Comparison of ENCODE assay signal across 1 cellular context in genomic region chr3:198106265-198106664, GRCh38.
TF ChIP-seq lines count a peak whose summit lies in the region.

No MANE protein-coding gene starts in this region.

TF ChIP-seq in K562, 482 proteins besides CTCF, POLR2A, EP300 and RAD21 (continued from another document and continues in another):
- TF ChIP-seq BCLAF1 (IDR thresholded peaks at IDR 0.05; ENCODE audit: borderline replicate concordance in 1 of 2, control insufficient read depth in 1 of 2, low read depth in 2 of 2, low read length in 1 of 2) = peak in 1 of 2 experiments; percentile 63; a peak in 1 of 4 replicates
- no peak for TF ChIP-seq TRIM28 (IDR thresholded peaks at IDR 0.05)
- no peak for TF ChIP-seq SOX6 (IDR thresholded peaks at IDR 0.05)
- no peak for TF ChIP-seq ZNF146 (CRISPR knock-in tag; IDR thresholded peaks at IDR 0.05; ENCODE audit: unreplicated experiment)
- TF ChIP-seq SMARCB1 (IDR thresholded peaks at IDR 0.05; ENCODE audit: insufficient read length, low read depth) = no peak
- TF ChIP-seq, protein P1, sequence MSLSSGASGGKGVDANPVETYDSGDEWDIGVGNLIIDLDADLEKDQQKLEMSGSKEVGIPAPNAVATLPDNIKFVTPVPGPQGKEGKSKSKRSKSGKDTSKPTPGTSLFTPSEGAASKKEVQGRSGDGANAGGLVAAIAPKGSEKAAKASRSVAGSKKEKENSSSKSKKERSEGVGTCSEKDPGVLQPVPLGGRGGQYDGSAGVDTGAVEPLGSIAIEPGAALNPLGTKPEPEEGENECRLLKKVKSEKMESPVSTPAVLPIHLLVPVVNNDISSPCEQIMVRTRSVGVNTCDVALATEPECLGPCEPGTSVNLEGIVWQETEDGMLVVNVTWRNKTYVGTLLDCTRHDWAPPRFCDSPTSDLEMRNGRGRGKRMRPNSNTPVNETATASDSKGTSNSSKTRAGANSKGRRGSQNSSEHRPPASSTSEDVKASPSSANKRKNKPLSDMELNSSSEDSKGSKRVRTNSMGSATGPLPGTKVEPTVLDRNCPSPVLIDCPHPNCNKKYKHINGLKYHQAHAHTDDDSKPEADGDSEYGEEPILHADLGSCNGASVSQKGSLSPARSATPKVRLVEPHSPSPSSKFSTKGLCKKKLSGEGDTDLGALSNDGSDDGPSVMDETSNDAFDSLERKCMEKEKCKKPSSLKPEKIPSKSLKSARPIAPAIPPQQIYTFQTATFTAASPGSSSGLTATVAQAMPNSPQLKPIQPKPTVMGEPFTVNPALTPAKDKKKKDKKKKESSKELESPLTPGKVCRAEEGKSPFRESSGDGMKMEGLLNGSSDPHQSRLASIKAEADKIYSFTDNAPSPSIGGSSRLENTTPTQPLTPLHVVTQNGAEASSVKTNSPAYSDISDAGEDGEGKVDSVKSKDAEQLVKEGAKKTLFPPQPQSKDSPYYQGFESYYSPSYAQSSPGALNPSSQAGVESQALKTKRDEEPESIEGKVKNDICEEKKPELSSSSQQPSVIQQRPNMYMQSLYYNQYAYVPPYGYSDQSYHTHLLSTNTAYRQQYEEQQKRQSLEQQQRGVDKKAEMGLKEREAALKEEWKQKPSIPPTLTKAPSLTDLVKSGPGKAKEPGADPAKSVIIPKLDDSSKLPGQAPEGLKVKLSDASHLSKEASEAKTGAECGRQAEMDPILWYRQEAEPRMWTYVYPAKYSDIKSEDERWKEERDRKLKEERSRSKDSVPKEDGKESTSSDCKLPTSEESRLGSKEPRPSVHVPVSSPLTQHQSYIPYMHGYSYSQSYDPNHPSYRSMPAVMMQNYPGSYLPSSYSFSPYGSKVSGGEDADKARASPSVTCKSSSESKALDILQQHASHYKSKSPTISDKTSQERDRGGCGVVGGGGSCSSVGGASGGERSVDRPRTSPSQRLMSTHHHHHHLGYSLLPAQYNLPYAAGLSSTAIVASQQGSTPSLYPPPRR (CRISPR knock-in tag; IDR thresholded peaks at IDR 0.05; ENCODE audit: borderline replicate concordance) = no peak
- no peak for TF ChIP-seq SIRT6 (IDR thresholded peaks at IDR 0.05; ENCODE audit: low read depth, low read length)
- TF ChIP-seq RBM14 (IDR thresholded peaks at IDR 0.05; ENCODE audit: borderline replicate concordance, insufficient read depth, low read depth, low read length) = no peak
- TF ChIP-seq NRF1 (conservative IDR thresholded peaks at IDR 0.05 in 1 of 2, IDR thresholded peaks at IDR 0.05 in 1 of 2) = no peak
- TF ChIP-seq, protein P2, sequence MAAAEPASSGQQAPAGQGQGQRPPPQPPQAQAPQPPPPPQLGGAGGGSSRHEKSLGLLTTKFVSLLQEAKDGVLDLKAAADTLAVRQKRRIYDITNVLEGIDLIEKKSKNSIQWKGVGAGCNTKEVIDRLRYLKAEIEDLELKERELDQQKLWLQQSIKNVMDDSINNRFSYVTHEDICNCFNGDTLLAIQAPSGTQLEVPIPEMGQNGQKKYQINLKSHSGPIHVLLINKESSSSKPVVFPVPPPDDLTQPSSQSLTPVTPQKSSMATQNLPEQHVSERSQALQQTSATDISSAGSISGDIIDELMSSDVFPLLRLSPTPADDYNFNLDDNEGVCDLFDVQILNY (CRISPR knock-in tag; IDR thresholded peaks at IDR 0.05) = no peak
- TF ChIP-seq ZNF668 (CRISPR knock-in tag; IDR thresholded peaks at IDR 0.05) = no peak
- TF ChIP-seq, protein P3, sequence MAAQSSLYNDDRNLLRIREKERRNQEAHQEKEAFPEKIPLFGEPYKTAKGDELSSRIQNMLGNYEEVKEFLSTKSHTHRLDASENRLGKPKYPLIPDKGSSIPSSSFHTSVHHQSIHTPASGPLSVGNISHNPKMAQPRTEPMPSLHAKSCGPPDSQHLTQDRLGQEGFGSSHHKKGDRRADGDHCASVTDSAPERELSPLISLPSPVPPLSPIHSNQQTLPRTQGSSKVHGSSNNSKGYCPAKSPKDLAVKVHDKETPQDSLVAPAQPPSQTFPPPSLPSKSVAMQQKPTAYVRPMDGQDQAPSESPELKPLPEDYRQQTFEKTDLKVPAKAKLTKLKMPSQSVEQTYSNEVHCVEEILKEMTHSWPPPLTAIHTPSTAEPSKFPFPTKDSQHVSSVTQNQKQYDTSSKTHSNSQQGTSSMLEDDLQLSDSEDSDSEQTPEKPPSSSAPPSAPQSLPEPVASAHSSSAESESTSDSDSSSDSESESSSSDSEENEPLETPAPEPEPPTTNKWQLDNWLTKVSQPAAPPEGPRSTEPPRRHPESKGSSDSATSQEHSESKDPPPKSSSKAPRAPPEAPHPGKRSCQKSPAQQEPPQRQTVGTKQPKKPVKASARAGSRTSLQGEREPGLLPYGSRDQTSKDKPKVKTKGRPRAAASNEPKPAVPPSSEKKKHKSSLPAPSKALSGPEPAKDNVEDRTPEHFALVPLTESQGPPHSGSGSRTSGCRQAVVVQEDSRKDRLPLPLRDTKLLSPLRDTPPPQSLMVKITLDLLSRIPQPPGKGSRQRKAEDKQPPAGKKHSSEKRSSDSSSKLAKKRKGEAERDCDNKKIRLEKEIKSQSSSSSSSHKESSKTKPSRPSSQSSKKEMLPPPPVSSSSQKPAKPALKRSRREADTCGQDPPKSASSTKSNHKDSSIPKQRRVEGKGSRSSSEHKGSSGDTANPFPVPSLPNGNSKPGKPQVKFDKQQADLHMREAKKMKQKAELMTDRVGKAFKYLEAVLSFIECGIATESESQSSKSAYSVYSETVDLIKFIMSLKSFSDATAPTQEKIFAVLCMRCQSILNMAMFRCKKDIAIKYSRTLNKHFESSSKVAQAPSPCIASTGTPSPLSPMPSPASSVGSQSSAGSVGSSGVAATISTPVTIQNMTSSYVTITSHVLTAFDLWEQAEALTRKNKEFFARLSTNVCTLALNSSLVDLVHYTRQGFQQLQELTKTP (IDR thresholded peaks at IDR 0.05; ENCODE audit: low read depth in 1 of 2, partially characterized antibody in 2 of 2) = no peak
- TF ChIP-seq EHMT2 (IDR thresholded peaks at IDR 0.05) = no peak
- TF ChIP-seq MAFG (tag; conservative IDR thresholded peaks at IDR 0.05) = no peak
- TF ChIP-seq EP400 (IDR thresholded peaks at IDR 0.05) = no peak
- TF ChIP-seq TEAD4 (IDR thresholded peaks at IDR 0.05; ENCODE audit: low read length) = peak; percentile 29; the same call in 1 of the 2 replicates
- no peak for TF ChIP-seq TEAD4 (CRISPR knock-in tag; IDR thresholded peaks at IDR 0.05; ENCODE audit: borderline replicate concordance)
- no peak for TF ChIP-seq HIVEP1 (CRISPR knock-in tag; IDR thresholded peaks at IDR 0.05)
- TF ChIP-seq MXI1 (IDR thresholded peaks at IDR 0.05; ENCODE audit: low read depth, low read length) = no peak
- TF ChIP-seq ZNF133 (CRISPR knock-in tag; IDR thresholded peaks at IDR 0.05) = no peak
- no peak for TF ChIP-seq PRMT5 (CRISPR knock-in tag; IDR thresholded peaks at IDR 0.05)
- TF ChIP-seq, protein P4, sequence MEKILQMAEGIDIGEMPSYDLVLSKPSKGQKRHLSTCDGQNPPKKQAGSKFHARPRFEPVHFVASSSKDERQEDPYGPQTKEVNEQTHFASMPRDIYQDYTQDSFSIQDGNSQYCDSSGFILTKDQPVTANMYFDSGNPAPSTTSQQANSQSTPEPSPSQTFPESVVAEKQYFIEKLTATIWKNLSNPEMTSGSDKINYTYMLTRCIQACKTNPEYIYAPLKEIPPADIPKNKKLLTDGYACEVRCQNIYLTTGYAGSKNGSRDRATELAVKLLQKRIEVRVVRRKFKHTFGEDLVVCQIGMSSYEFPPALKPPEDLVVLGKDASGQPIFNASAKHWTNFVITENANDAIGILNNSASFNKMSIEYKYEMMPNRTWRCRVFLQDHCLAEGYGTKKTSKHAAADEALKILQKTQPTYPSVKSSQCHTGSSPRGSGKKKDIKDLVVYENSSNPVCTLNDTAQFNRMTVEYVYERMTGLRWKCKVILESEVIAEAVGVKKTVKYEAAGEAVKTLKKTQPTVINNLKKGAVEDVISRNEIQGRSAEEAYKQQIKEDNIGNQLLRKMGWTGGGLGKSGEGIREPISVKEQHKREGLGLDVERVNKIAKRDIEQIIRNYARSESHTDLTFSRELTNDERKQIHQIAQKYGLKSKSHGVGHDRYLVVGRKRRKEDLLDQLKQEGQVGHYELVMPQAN (IDR thresholded peaks at IDR 0.05; ENCODE audit: borderline replicate concordance) = no peak
- no peak for TF ChIP-seq ZBTB12 (CRISPR knock-in tag; IDR thresholded peaks at IDR 0.05)
- TF ChIP-seq HCFC1 (IDR thresholded peaks at IDR 0.05; ENCODE audit: low read depth, low read length) = no peak
- TF ChIP-seq E2F8 (IDR thresholded peaks at IDR 0.05; ENCODE audit: low read depth, partially characterized antibody) = no peak
- no peak for TF ChIP-seq CAMTA2 (CRISPR knock-in tag; conservative IDR thresholded peaks at IDR 0.05)
- TF ChIP-seq FOXK1 (CRISPR knock-in tag; IDR thresholded peaks at IDR 0.05; ENCODE audit: borderline replicate concordance) = no peak
- TF ChIP-seq ZBTB49 (CRISPR knock-in tag; IDR thresholded peaks at IDR 0.05; ENCODE audit: borderline replicate concordance) = no peak
- TF ChIP-seq FOXM1 (IDR thresholded peaks at IDR 0.05; ENCODE audit: low read depth) = no peak
- no peak for TF ChIP-seq FOXM1 (CRISPR knock-in tag; IDR thresholded peaks at IDR 0.05; ENCODE audit: low read depth)
- peak; percentile 51 for TF ChIP-seq SUPT5H (IDR thresholded peaks at IDR 0.05)
- no peak for TF ChIP-seq ZBTB5 (IDR thresholded peaks at IDR 0.05)
- no peak for TF ChIP-seq MYC (IDR thresholded peaks at IDR 0.05; ENCODE audit: low read depth, low read length)
- TF ChIP-seq MYC (CRISPR knock-in tag; IDR thresholded peaks at IDR 0.05; ENCODE audit: borderline replicate concordance, low read depth) = no peak
